ENCODE assay signal across 21 cellular contexts in the genomic region with DNA sequence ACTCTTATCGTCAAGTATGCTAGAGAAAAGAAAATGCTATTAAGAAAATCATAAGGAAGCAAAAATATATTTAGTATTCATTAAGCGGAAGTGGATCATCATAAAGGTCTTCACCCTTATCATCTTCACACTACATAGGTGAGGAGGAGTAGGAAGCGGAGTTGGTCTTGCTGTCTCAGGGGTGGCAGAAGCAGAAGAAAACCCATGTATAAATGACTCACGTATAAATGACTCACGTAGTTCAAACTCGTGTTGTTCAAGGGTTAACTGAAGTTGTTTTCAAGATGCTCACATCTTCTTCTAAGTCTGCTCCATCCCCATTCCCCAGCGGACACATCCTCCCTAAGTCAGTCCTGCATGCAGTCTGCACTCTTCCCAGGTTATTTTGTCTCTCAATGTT.
"Had no signal": no experiment of that assay in that cellular context is flagged by ENCODE, and none has a peak within 500 bp of the region (broad histone marks: within the 10 kb centered on the region; RNA-seq: fewer than 3 reads in every experiment).

No MANE protein-coding gene starts in this region.

- H3K27me3 Mint-ChIP-seq: naive thymus-derived CD8-positive, alpha-beta T cell; progenitor cell of endocrine pancreas had no signal

- H3K4me2 ChIP-seq: smooth muscle cell had no signal

- H3K27ac ChIP-seq: body of pancreas, cardiac muscle cell, epithelial cell of prostate, gastroesophageal sphincter, sigmoid colon, suprapubic skin, tibial nerve had no signal

- H3K4me1 Mint-ChIP-seq: mesothelial cell of epicardium had no signal

- H3K9me3 ChIP-seq: body of pancreas, gastroesophageal sphincter, left ventricle myocardium inferior, sigmoid colon, suprapubic skin, tibial nerve had no signal

- H3K27ac Mint-ChIP-seq: mesothelial cell of epicardium, progenitor cell of endocrine pancreas, WTC11 had no signal

- DNase-seq: activated effector memory CD4-positive, alpha-beta T cell treated with anti-CD3 and anti-CD28 coated beads, Interleukin-2, amount 50 U/mL, for 16 hours; body of pancreas; cortex of kidney; left ventricle myocardium inferior; naive thymus-derived CD8-positive, alpha-beta T cell; retina; sigmoid colon; stimulated activated CD4-positive, alpha-beta T cell treated with anti-CD3 and anti-CD28 coated beads, Interleukin-2, amount 100 ng/mL, for 48 hours; stimulated activated naive CD4-positive, alpha-beta T cell treated with Interleukin-2 at 50 U/mL for 16 hours; T-helper 1 cell; T-helper 9 cell had no signal

- H3K36me3 Mint-ChIP-seq: mesothelial cell of epicardium had no signal

- H3K27me3 ChIP-seq: body of pancreas, cardiac muscle cell, gastroesophageal sphincter, sigmoid colon, suprapubic skin, tibial nerve had no signal

- H3K4me3 ChIP-seq: body of pancreas, cardiac muscle cell, gastroesophageal sphincter, left ventricle myocardium inferior, sigmoid colon, smooth muscle cell, suprapubic skin, tibial nerve had no signal

- ATAC-seq: body of pancreas; gastroesophageal sphincter; naive thymus-derived CD8-positive, alpha-beta T cell; SK-N-SH treated with all-trans-retinoic acid at 6 μM for 48 hours; WTC11 had no signal

- H3K36me3 ChIP-seq: cardiac muscle cell, sigmoid colon, suprapubic skin had no signal

- H3K4me3 Mint-ChIP-seq: mesothelial cell of epicardium; naive thymus-derived CD8-positive, alpha-beta T cell; WTC11 had no signal

- H3K4me1 ChIP-seq: body of pancreas, sigmoid colon, suprapubic skin had no signal
